In the genomic region with DNA sequence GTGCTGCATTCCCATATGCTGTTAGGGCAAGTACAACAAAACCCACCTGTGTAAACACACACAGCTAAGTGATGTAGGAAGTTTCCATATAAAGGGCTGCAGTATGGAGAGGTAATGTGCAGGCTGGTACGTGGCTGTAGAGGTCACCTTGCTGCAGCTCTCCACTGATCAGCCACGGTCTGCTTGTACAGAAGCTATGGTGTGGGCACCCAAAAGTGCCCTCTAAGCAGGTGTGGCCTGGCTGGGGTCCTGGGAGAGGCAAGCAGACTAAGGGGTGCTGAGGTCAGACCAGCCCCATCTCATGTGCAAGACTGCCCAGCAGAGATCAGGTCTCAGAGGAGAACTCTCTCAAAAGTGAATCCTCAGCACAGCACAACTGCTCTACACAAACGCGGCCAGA, we compare ENCODE assay signal across 5 cellular contexts. TPM values are rescaled to one million over a fixed set of nuclear protein-coding genes. Genes with fewer than 3 reads are reported as not detected.
"Had no signal": no experiment of that assay in that cellular context is flagged by ENCODE, and none has a peak within 500 bp of the region (broad histone marks: within the 10 kb centered on the region; RNA-seq: fewer than 3 reads in every experiment).

No MANE protein-coding gene starts in this region.

RNA-seq across cellular contexts. Expression of gene POTEB3, which starts 32.9 kb away (rescaled TPM):
- total RNA-seq: GM23338, H1, H9, HT-29, IMR-90 had no signal
- polyA plus RNA-seq: GM23338, H1, IMR-90 had no signal
